Comparison of ENCODE assay signal across 18 cellular contexts in genomic region chr22:22400099-22400498, GRCh38.
"Had no signal": no experiment of that assay in that cellular context is flagged by ENCODE, and none has a peak within 500 bp of the region (broad histone marks: within the 10 kb centered on the region; RNA-seq: fewer than 3 reads in every experiment).

No MANE protein-coding gene starts in this region.

- H3K4me3 Mint-ChIP-seq: activated CD4-positive, alpha-beta T cell treated with anti-CD3 and anti-CD28 coated beads for 36 hours; activated CD8-positive, alpha-beta memory T cell treated with anti-CD3 and anti-CD28 coated beads, Interleukin-2, amount 10 ng/mL, durations not matched to agents 7 days and 5 days; activated naive CD8-positive, alpha-beta T cell treated with anti-CD3 and anti-CD28 coated beads, Interleukin-2, amount 10 ng/mL, durations not matched to agents 7 days and 5 days; dendritic cell treated with granulocyte-macrophage colony-stimulating factor and Interleukin-4, amounts not matched to agents 40 ng/mL and 50 ng/mL, for 4 days; nephron had no signal

- H3K36me3 Mint-ChIP-seq: activated CD8-positive, alpha-beta memory T cell treated with anti-CD3 and anti-CD28 coated beads, Interleukin-2, amount 10 ng/mL, durations not matched to agents 7 days and 5 days; activated naive CD8-positive, alpha-beta T cell treated with anti-CD3 and anti-CD28 coated beads, Interleukin-2, amount 10 ng/mL, durations not matched to agents 7 days and 5 days had no signal

- H3K9me3 Mint-ChIP-seq: activated naive CD8-positive, alpha-beta T cell treated with anti-CD3 and anti-CD28 coated beads, Interleukin-2, amount 10 ng/mL, durations not matched to agents 7 days and 5 days; dendritic cell treated with granulocyte-macrophage colony-stimulating factor and Interleukin-4, amounts not matched to agents 40 ng/mL and 50 ng/mL, for 4 days had no signal

- H3K27ac Mint-ChIP-seq: activated CD4-positive, alpha-beta T cell treated with anti-CD3 and anti-CD28 coated beads for 36 hours; activated CD8-positive, alpha-beta memory T cell treated with anti-CD3 and anti-CD28 coated beads, Interleukin-2, amount 10 ng/mL, durations not matched to agents 7 days and 5 days; activated naive CD8-positive, alpha-beta T cell treated with anti-CD3 and anti-CD28 coated beads, Interleukin-2, amount 10 ng/mL, durations not matched to agents 7 days and 5 days; dendritic cell treated with granulocyte-macrophage colony-stimulating factor and Interleukin-4, amounts not matched to agents 40 ng/mL and 50 ng/mL, for 4 days; nephron had no signal

- DNase-seq: activated CD4-positive, alpha-beta T cell treated with anti-CD3 and anti-CD28 coated beads for 36 hours; activated CD4-positive, alpha-beta T cell treated with anti-CD3 and anti-CD28 coated beads, Interleukin-2, amount 50 U/mL, for 48 hours; activated CD8-positive, alpha-beta memory T cell treated with anti-CD3 and anti-CD28 coated beads, Interleukin-2, amount 10 ng/mL, durations not matched to agents 7 days and 5 days; activated naive CD4-positive, alpha-beta T cell treated with Interleukin-2 at 50 U/mL for 16 hours; activated naive CD8-positive, alpha-beta T cell treated with anti-CD3 and anti-CD28 coated beads, Interleukin-2, amount 10 ng/mL, durations not matched to agents 7 days and 5 days; amygdala; effector memory CD4-positive, alpha-beta T cell; hippocampal formation; left colon; midbrain; posterior cingulate gyrus; stimulated activated CD4-positive, alpha-beta T cell treated with anti-CD3 and anti-CD28 coated beads, Interleukin-12 subunit alpha, Interleukin-12 subunit beta, amount 100 ng/mL, for 4 hours; stimulated activated CD4-positive, alpha-beta T cell treated with anti-CD3 and anti-CD28 coated beads, Interleukin-1b, Interleukin-23, amount 100 ng/mL, for 48 hours; stimulated activated CD8-positive, alpha-beta memory T cell treated with anti-CD3 and anti-CD28 coated beads, Interleukin-4, amount 100 ng/mL, for 48 hours; stimulated activated naive CD4-positive, alpha-beta T cell; upper lobe of right lung had no signal

- ATAC-seq: activated CD4-positive, alpha-beta T cell treated with anti-CD3 and anti-CD28 coated beads for 36 hours; activated CD8-positive, alpha-beta memory T cell treated with anti-CD3 and anti-CD28 coated beads, Interleukin-2, amount 10 ng/mL, durations not matched to agents 7 days and 5 days; left colon; upper lobe of right lung had no signal

- H3K4me1 Mint-ChIP-seq: activated CD4-positive, alpha-beta T cell treated with anti-CD3 and anti-CD28 coated beads for 36 hours; activated CD8-positive, alpha-beta memory T cell treated with anti-CD3 and anti-CD28 coated beads, Interleukin-2, amount 10 ng/mL, durations not matched to agents 7 days and 5 days; activated naive CD8-positive, alpha-beta T cell treated with anti-CD3 and anti-CD28 coated beads, Interleukin-2, amount 10 ng/mL, durations not matched to agents 7 days and 5 days had no signal
